In the genomic region with DNA sequence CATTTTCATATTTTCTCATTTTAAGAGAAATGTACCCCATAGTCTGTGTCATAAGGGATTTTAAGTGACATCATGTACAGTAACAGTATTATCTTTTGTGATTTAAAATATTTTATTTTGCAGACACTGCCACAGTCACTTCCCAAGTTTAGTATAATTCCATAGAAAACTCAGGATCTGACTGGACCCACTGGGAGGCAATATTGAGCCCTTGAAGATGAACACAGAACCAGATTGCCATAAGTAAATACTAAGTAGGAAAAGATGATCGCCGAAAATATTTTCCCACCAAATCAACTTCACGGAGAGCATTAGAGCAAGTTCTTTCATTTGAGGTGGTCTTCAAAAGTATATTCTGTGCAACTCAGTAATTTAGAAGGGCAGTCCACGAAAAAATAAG, we compare ENCODE assay signal across 22 cellular contexts. TPM values are rescaled to one million over a fixed set of nuclear protein-coding genes. Genes with fewer than 3 reads are reported as not detected.
"Had no signal": no experiment of that assay in that cellular context is flagged by ENCODE, and none has a peak within 500 bp of the region (broad histone marks: within the 10 kb centered on the region; RNA-seq: fewer than 3 reads in every experiment).

No MANE protein-coding gene starts in this region.

- H3K4me3 ChIP-seq: lower lobe of right lung, tibial artery had no signal

- H3K9ac ChIP-seq: parathyroid adenoma had no signal

- FAIRE-seq: colon had no signal

- H3K9me3 ChIP-seq: lower lobe of right lung, neutrophil, tibial artery had no signal

- H2AFZ ChIP-seq: parathyroid adenoma had no signal

- H3K36me3 ChIP-seq: lower lobe of right lung, neutrophil, tibial artery had no signal

- DNase-seq: activated CD4-positive, alpha-beta T cell treated with anti-CD3 and anti-CD28 coated beads, Interleukin-2, amount 10 ng/mL, durations not matched to agents 7 days and 5 days; activated CD8-positive, alpha-beta T cell treated with anti-CD3 and anti-CD28 coated beads, Interleukin-2, amount 10 ng/mL, durations not matched to agents 7 days and 5 days; activated effector memory CD4-positive, alpha-beta T cell treated with Interleukin-2 at 50 U/mL for 16 hours; activated naive CD4-positive, alpha-beta T cell treated with anti-CD3 and anti-CD28 coated beads, Interleukin-2, amount 10 ng/mL, durations not matched to agents 7 days and 5 days; activated naive CD8-positive, alpha-beta T cell treated with anti-CD3 and anti-CD28 coated beads, Interleukin-2, amount 50 U/mL, for 24 hours; activated T-cell treated with anti-CD3 and anti-CD28 coated beads, Interleukin-2, amount 50 U/mL, for 4 hours; anterior cingulate cortex; caudate nucleus; erythroblast; lower lobe of right lung; stimulated activated CD4-positive, alpha-beta T cell treated with anti-CD3 and anti-CD28 coated beads, Interleukin-12 subunit alpha, Interleukin-12 subunit beta, amount 100 ng/mL, for 4 hours; stimulated activated CD4-positive, alpha-beta T cell treated with anti-CD3 and anti-CD28 coated beads, Interleukin-1b, Interleukin-23, amount 100 ng/mL, for 48 hours; stimulated activated CD8-positive, alpha-beta memory T cell treated with anti-CD3 and anti-CD28 coated beads, Interleukin-4, amount 100 ng/mL, for 48 hours; stimulated activated naive CD4-positive, alpha-beta T cell treated with Interleukin-2 at 50 U/mL for 16 hours; T1000; tibial artery had no signal

- H3K27me3 ChIP-seq: neutrophil had no signal

- ATAC-seq: activated CD4-positive, CD25-positive, alpha-beta regulatory T cell treated with anti-CD3 and anti-CD28 coated beads, Interleukin-2, amount 50 U/mL, for 24 hours; activated CD8-positive, alpha-beta T cell treated with anti-CD3 and anti-CD28 coated beads, Interleukin-2, amount 10 ng/mL, durations not matched to agents 7 days and 5 days; activated naive CD8-positive, alpha-beta T cell treated with anti-CD3 and anti-CD28 coated beads, Interleukin-2, amount 50 U/mL, for 24 hours; activated T-cell treated with anti-CD3 and anti-CD28 coated beads, Interleukin-2, amount 50 U/mL, for 4 hours; lower lobe of right lung; natural killer cell treated with Interleukin-12 subunit alpha and Interleukin-12 subunit beta and Interleukin-15 and Interleukin-18, amount 100 ng/mL, for 72 hours had no signal

- H3K79me2 ChIP-seq: parathyroid adenoma had no signal

- H3K4me1 ChIP-seq: lower lobe of right lung, parathyroid adenoma, tibial artery had no signal

- H3K27ac ChIP-seq: lower lobe of right lung, neutrophil, parathyroid adenoma, tibial artery had no signal

RNA-seq across cellular contexts. Expression of gene PKHD1, which starts 17.6 kb away (rescaled TPM):
- total RNA-seq: activated CD4-positive, alpha-beta T cell treated with anti-CD3 and anti-CD28 coated beads, Interleukin-2, amount 10 ng/mL, durations not matched to agents 7 days and 5 days; activated CD8-positive, alpha-beta T cell treated with anti-CD3 and anti-CD28 coated beads, Interleukin-2, amount 10 ng/mL, durations not matched to agents 7 days and 5 days; activated T-cell treated with anti-CD3 and anti-CD28 coated beads, Interleukin-2, amount 50 U/mL, for 4 hours; mesenteric fat pad; natural killer cell treated with Interleukin-12 subunit alpha and Interleukin-12 subunit beta and Interleukin-15 and Interleukin-18, amount 100 ng/mL, for 72 hours had no signal
